In the genomic region with DNA sequence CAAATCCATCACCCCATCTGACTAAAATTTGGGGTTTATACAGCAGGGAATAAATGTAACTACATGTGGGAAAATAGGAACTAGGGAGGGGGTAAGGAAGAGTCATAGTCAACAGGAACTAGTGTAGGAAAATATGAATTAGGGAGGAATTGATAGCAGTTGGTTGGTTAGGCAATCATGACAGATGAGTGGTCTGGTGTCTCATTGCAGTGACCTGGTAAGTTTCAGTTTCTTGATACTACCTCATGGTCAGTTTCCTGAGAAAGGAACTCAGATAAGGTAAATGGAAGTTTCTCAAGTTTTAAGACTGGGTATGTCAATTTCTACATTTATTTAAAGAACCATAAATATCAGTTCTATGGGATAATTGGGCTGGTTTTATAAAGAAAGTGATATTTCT, we compare ENCODE assay signal across 11 cellular contexts.
"Had no signal": no experiment of that assay in that cellular context is flagged by ENCODE, and none has a peak within 500 bp of the region (broad histone marks: within the 10 kb centered on the region; RNA-seq: fewer than 3 reads in every experiment).

No MANE protein-coding gene starts in this region.

- ATAC-seq: GM23338, HCT116 had no signal

- H2AFZ ChIP-seq: GM23248, GM23338 had no signal

- H3K36me3 ChIP-seq: HAP-1 had no signal

- H3K9ac ChIP-seq: GM23248 had no signal

- H3K4me1 ChIP-seq: HAP-1 had no signal

- H3K4me3 ChIP-seq: GM23248, GM23338, HAP-1 had no signal

- H3K27ac Mint-ChIP-seq: GM23338, H9, HFFc6 had no signal

- DNase-seq: GOT3, H7, H9, HCEC 1CT, HFFc6 had no signal

- H3K27ac ChIP-seq: GM23248 had no signal

- H3K4me3 Mint-ChIP-seq: GM23338, H9, HFFc6 had no signal

- H3K4me2 ChIP-seq: GM23338 had no signal

- H3K9me3 ChIP-seq: HAP-1 had no signal

- FAIRE-seq: H1, H54 had no signal

- H3K4me1 Mint-ChIP-seq: GM23338, H9 had no signal
